Comparison of ENCODE assay signal across 12 cellular contexts in the genomic region with DNA sequence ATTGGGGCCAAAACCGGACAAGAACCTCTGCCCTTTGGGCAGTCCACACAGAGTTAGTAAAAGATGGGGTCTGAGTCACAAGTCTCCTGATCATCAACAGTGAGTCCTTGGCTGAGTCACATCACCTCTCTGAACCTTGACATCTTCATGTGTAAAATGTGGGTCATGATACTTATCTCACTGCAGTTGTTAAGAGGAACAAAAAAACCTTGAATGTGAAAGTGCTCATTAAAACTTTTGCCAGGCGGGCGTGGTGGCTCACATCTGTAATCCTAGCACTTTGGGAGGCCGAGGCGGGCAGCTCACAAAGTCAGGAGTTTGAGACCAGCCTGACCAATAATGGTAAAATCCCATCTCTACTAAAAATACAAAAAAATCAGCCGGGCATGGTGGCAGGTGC. TPM values are rescaled to one million over a fixed set of nuclear protein-coding genes. Genes with fewer than 3 reads are reported as not detected.
DNase-seq lines count a peak whose midpoint lies in the region; ATAC-seq, FAIRE-seq and TF ChIP-seq lines count a peak whose summit lies in the region.
"Had no signal": no experiment of that assay in that cellular context is flagged by ENCODE, and none has a peak within 500 bp of the region (broad histone marks: within the 10 kb centered on the region; RNA-seq: fewer than 3 reads in every experiment).

No MANE protein-coding gene starts in this region.

- no peak for DNase-seq in activated T-cell treated with anti-CD3 and anti-CD28 coated beads, Interleukin-2, amount 50 U/mL, for 24 hours
- no peak for DNase-seq in activated T-cell treated with anti-CD3 and anti-CD28 coated beads for 4 hours
- DNase-seq in bronchial epithelial cell (ENCODE audit: low read depth), result peak; percentile 84
- no peak for DNase-seq in HuH-7.5 (ENCODE audit: low spot score)
- DNase-seq: activated effector memory CD4-positive, alpha-beta T cell treated with anti-CD3 and anti-CD28 coated beads, Interleukin-2, amount 50 U/mL, for 16 hours; BE2C; MM.1S; stimulated activated naive CD4-positive, alpha-beta T cell had no signal

- no peak overlapping the region for H3K4me3 Mint-ChIP-seq in activated T-cell treated with anti-CD3 and anti-CD28 coated beads, Interleukin-2, amount 50 U/mL, for 24 hours
- H3K4me3 Mint-ChIP-seq in stimulated activated naive CD8-positive, alpha-beta T cell treated with anti-CD3 and anti-CD28 coated beads, Interleukin-15, Interleukin-2, amounts not matched to agents 100 ng/mL and 50 ng/mL, for 24 hours, result no peak overlapping the region

- ATAC-seq in GM21576 (IDR thresholded peaks at IDR 0.05; ENCODE audit: unreplicated experiment), result no peak

- no peaks in the 10 kb centered on the region for H3K36me3 ChIP-seq in bronchial epithelial cell (ENCODE audit: control insufficient read depth, insufficient read depth, low read length)
- H3K36me3 ChIP-seq: BE2C, neutrophil had no signal

- H3K9me3 Mint-ChIP-seq in activated T-cell treated with anti-CD3 and anti-CD28 coated beads, Interleukin-2, amount 50 U/mL, for 24 hours, result no peaks in the 10 kb centered on the region
- H3K9me3 Mint-ChIP-seq in stimulated activated naive CD8-positive, alpha-beta T cell treated with anti-CD3 and anti-CD28 coated beads, Interleukin-15, Interleukin-2, amounts not matched to agents 100 ng/mL and 50 ng/mL, for 24 hours, result no peaks in the 10 kb centered on the region

- peak overlapping the region; percentile 72 for H3K27ac Mint-ChIP-seq in activated T-cell treated with anti-CD3 and anti-CD28 coated beads, Interleukin-2, amount 50 U/mL, for 24 hours
- H3K27ac Mint-ChIP-seq in stimulated activated naive CD8-positive, alpha-beta T cell treated with anti-CD3 and anti-CD28 coated beads, Interleukin-15, Interleukin-2, amounts not matched to agents 100 ng/mL and 50 ng/mL, for 24 hours, result peak overlapping the region; percentile 41

- no peaks in the 10 kb centered on the region for H3K27me3 Mint-ChIP-seq in activated T-cell treated with anti-CD3 and anti-CD28 coated beads, Interleukin-2, amount 50 U/mL, for 24 hours
- no peaks in the 10 kb centered on the region for H3K27me3 Mint-ChIP-seq in stimulated activated naive CD8-positive, alpha-beta T cell treated with anti-CD3 and anti-CD28 coated beads, Interleukin-15, Interleukin-2, amounts not matched to agents 100 ng/mL and 50 ng/mL, for 24 hours

- H3K4me3 ChIP-seq in bronchial epithelial cell (ENCODE audit: low read depth, low read length), result no peak overlapping the region

- H3K27me3 ChIP-seq in bronchial epithelial cell (ENCODE audit: control insufficient read depth, insufficient read depth, low read length), result no peaks in the 10 kb centered on the region
- H3K27me3 ChIP-seq: BE2C had no signal

- no peak for FAIRE-seq in bronchial epithelial cell (lab: Jason Lieb, UNC)

- TF ChIP-seq CTCF in bronchial epithelial cell (IDR thresholded peaks at IDR 0.05; ENCODE audit: insufficient read depth, low read length, severe bottlenecking), result no peak

- H3K4me1 Mint-ChIP-seq in activated T-cell treated with anti-CD3 and anti-CD28 coated beads, Interleukin-2, amount 50 U/mL, for 24 hours (ENCODE audit: low read depth), result peaks cover 20% of the 10 kb centered on the region
- H3K4me1 Mint-ChIP-seq in stimulated activated naive CD8-positive, alpha-beta T cell treated with anti-CD3 and anti-CD28 coated beads, Interleukin-15, Interleukin-2, amounts not matched to agents 100 ng/mL and 50 ng/mL, for 24 hours (ENCODE audit: low read depth), result peaks cover 27% of the 10 kb centered on the region

- no peaks in the 10 kb centered on the region for H3K36me3 Mint-ChIP-seq in activated T-cell treated with anti-CD3 and anti-CD28 coated beads, Interleukin-2, amount 50 U/mL, for 24 hours (ENCODE audit: low read depth)
- no peaks in the 10 kb centered on the region for H3K36me3 Mint-ChIP-seq in stimulated activated naive CD8-positive, alpha-beta T cell treated with anti-CD3 and anti-CD28 coated beads, Interleukin-15, Interleukin-2, amounts not matched to agents 100 ng/mL and 50 ng/mL, for 24 hours (ENCODE audit: low read depth)

RNA-seq across cellular contexts. Expression of a gene that starts 15.7 kb away (rescaled TPM):
- total RNA-seq in bronchial epithelial cell, result 886 and 1,542 TPM in 2 replicates

RNA-seq across cellular contexts. Expression of a gene that starts 18.9 kb away (rescaled TPM):
- 1,221 and 1,339 TPM in 2 replicates for total RNA-seq in bronchial epithelial cell
- total RNA-seq: SK-MEL-5 had no signal

RNA-seq across cellular contexts. Expression of a gene that starts 30.1 kb away (rescaled TPM):
- 44.5 and 69.8 TPM in 2 replicates for total RNA-seq in bronchial epithelial cell

RNA-seq across cellular contexts. Expression of a gene that starts 31.0 kb away (rescaled TPM):
- total RNA-seq in bronchial epithelial cell, result not detected in 2 replicates

RNA-seq across cellular contexts. Expression of a gene that starts 31.6 kb away (rescaled TPM):
- 804 and 1,251 TPM in 2 replicates for total RNA-seq in bronchial epithelial cell
